In the genomic region with DNA sequence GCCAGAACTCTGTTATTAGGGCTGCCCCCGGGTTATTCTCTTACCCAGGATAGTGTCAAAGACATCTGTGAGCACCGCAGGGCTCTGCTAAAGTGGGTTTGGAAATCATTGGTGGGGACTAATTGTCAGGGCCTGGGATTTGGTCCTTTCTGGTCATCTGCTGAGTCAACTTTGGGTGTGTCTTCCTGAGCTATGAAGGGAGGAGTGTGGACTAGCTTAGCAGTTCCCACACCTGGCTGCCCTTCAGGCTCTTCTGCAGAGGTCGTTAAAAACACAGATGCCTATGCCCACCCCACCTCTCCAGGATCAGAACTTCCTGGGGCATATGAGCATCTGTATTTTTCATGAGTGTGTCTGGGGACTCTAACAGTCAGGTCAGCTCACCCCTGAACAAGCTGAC, we compare ENCODE assay signal across 27 cellular contexts.
"Had no signal": no experiment of that assay in that cellular context is flagged by ENCODE, and none has a peak within 500 bp of the region (broad histone marks: within the 10 kb centered on the region; RNA-seq: fewer than 3 reads in every experiment).

No MANE protein-coding gene starts in this region.

- H3K27ac ChIP-seq: adrenal gland, body of pancreas, Peyer's patch had no signal

- H3K27me3 ChIP-seq: adrenal gland, body of pancreas, MG63, Peyer's patch had no signal

- H3K36me3 ChIP-seq: adrenal gland, MG63, Peyer's patch had no signal

- H3K9me3 ChIP-seq: adrenal gland, body of pancreas, MG63, Peyer's patch had no signal

- ATAC-seq: activated CD8-positive, alpha-beta T cell treated with anti-CD3 and anti-CD28 coated beads for 36 hours; activated naive CD4-positive, alpha-beta T cell treated with anti-CD3 and anti-CD28 coated beads, Interleukin-2, amount 50 U/mL, for 72 hours; body of pancreas; Right ventricle myocardium inferior had no signal

- H3K27ac Mint-ChIP-seq: activated CD4-positive, alpha-beta T cell treated with anti-CD3 and anti-CD28 coated beads, Interleukin-2, amount 10 ng/mL, durations not matched to agents 24 days and 14 days; activated CD8-positive, alpha-beta T cell treated with anti-CD3 and anti-CD28 coated beads for 36 hours; activated naive CD4-positive, alpha-beta T cell treated with anti-CD3 and anti-CD28 coated beads for 36 hours; activated naive CD4-positive, alpha-beta T cell treated with anti-CD3 and anti-CD28 coated beads, Interleukin-2, amount 50 U/mL, for 72 hours; activated T-cell treated with anti-CD3 and anti-CD28 coated beads, Interleukin-2, amount 50 U/mL, for 24 hours; T-helper 1 cell treated with Interleukin-12 subunit alpha and Interleukin-12 subunit beta and Interleukin-4 antibody, amounts not matched to agents 30 μg/mL and 1 μg/mL, for 36 hours; T-helper 2 cell treated with Interferon-gamma antibody and Interleukin-4, amounts not matched to agents 5 μg/mL and 100 μg/mL, for 36 hours had no signal

- DNase-seq: activated CD4-positive, alpha-beta T cell treated with anti-CD3 and anti-CD28 coated beads, Interleukin-2, amount 10 ng/mL, durations not matched to agents 24 days and 14 days; activated CD4-positive, alpha-beta T cell treated with anti-CD3 and anti-CD28 coated beads, Interleukin-2, amount 50 U/mL, for 4 hours; activated CD8-positive, alpha-beta T cell treated with anti-CD3 and anti-CD28 coated beads for 36 hours; activated gamma-delta T cell treated with Interleukin-2 at 50 U/mL for 16 hours; activated naive CD4-positive, alpha-beta T cell treated with anti-CD3 and anti-CD28 coated beads for 36 hours; activated T-cell treated with anti-CD3 and anti-CD28 coated beads, Interleukin-2, amount 50 U/mL, for 24 hours; adrenal gland; body of pancreas; central memory CD4-positive, alpha-beta T cell; Karpas-422; KBM-7; MG63; NCI-H1092; NCI-H1436 treated with DMSO at 0.1 percent for 48 hours; NCI-H1694 treated with DMSO at 0.1 percent for 48 hours; NCI-H2029; NCI-H345; NCI-H524 treated with DMSO at 0.1 percent for 48 hours; Peyer's patch; RPMI8226; SIG-M5 had no signal

- H3K36me3 Mint-ChIP-seq: activated naive CD4-positive, alpha-beta T cell treated with anti-CD3 and anti-CD28 coated beads, Interleukin-2, amount 50 U/mL, for 72 hours had no signal

- H3K4me3 Mint-ChIP-seq: activated CD4-positive, alpha-beta T cell treated with anti-CD3 and anti-CD28 coated beads, Interleukin-2, amount 10 ng/mL, durations not matched to agents 24 days and 14 days; activated CD8-positive, alpha-beta T cell treated with anti-CD3 and anti-CD28 coated beads for 36 hours; activated naive CD4-positive, alpha-beta T cell treated with anti-CD3 and anti-CD28 coated beads for 36 hours; activated T-cell treated with anti-CD3 and anti-CD28 coated beads, Interleukin-2, amount 50 U/mL, for 24 hours; T-helper 1 cell treated with Interleukin-12 subunit alpha and Interleukin-12 subunit beta and Interleukin-4 antibody, amounts not matched to agents 30 μg/mL and 1 μg/mL, for 36 hours; T-helper 2 cell treated with Interferon-gamma antibody and Interleukin-4, amounts not matched to agents 5 μg/mL and 100 μg/mL, for 36 hours had no signal

- H3K9me3 Mint-ChIP-seq: activated CD4-positive, alpha-beta T cell treated with anti-CD3 and anti-CD28 coated beads, Interleukin-2, amount 10 ng/mL, durations not matched to agents 24 days and 14 days; activated CD8-positive, alpha-beta T cell treated with anti-CD3 and anti-CD28 coated beads for 36 hours; activated naive CD4-positive, alpha-beta T cell treated with anti-CD3 and anti-CD28 coated beads for 36 hours; activated naive CD4-positive, alpha-beta T cell treated with anti-CD3 and anti-CD28 coated beads, Interleukin-2, amount 50 U/mL, for 72 hours; activated T-cell treated with anti-CD3 and anti-CD28 coated beads, Interleukin-2, amount 50 U/mL, for 24 hours; T-helper 1 cell treated with Interleukin-12 subunit alpha and Interleukin-12 subunit beta and Interleukin-4 antibody, amounts not matched to agents 30 μg/mL and 1 μg/mL, for 36 hours; T-helper 2 cell treated with Interferon-gamma antibody and Interleukin-4, amounts not matched to agents 5 μg/mL and 100 μg/mL, for 36 hours had no signal

- H3K27me3 Mint-ChIP-seq: activated CD4-positive, alpha-beta T cell treated with anti-CD3 and anti-CD28 coated beads, Interleukin-2, amount 10 ng/mL, durations not matched to agents 24 days and 14 days; activated CD8-positive, alpha-beta T cell treated with anti-CD3 and anti-CD28 coated beads for 36 hours; activated T-cell treated with anti-CD3 and anti-CD28 coated beads, Interleukin-2, amount 50 U/mL, for 24 hours had no signal

- H3K4me1 ChIP-seq: adrenal gland, body of pancreas, Peyer's patch had no signal

- H3K4me3 ChIP-seq: adrenal gland, body of pancreas, MG63, Peyer's patch had no signal

- FAIRE-seq: astrocyte, TTC549 had no signal
